In genomic region chr4:136551753-136552152, GRCh38 we compare ENCODE assay signal across 27 cellular contexts.
DNase-seq lines count a peak whose midpoint lies in the region; ATAC-seq and TF ChIP-seq lines count a peak whose summit lies in the region.
"Had no signal": no experiment of that assay in that cellular context is flagged by ENCODE, and none has a peak within 500 bp of the region (broad histone marks: within the 10 kb centered on the region; RNA-seq: fewer than 3 reads in every experiment).

No MANE protein-coding gene starts in this region.

- no peak for TF ChIP-seq RAD21 in SK-N-SH (IDR thresholded peaks at IDR 0.05; ENCODE audit: low read length)

- H3K4me2 ChIP-seq in SK-N-SH, result no peak overlapping the region
- H3K4me2 ChIP-seq: A549; BLaER1; BLaER1 treated with 17β-estradiol and CSF1 and Interleukin-3, amounts not matched to agents 10 nM and 100 nM had no signal

- no peaks in the 10 kb centered on the region for H3K27me3 ChIP-seq in SK-N-SH (ENCODE audit: insufficient read depth)
- H3K27me3 ChIP-seq: BE2C; BLaER1; BLaER1 treated with 17β-estradiol and CSF1 and Interleukin-3, amounts not matched to agents 10 nM and 100 nM had no signal

- H3K9me3 ChIP-seq in SK-N-SH, result no peaks in the 10 kb centered on the region
- H3K9me3 ChIP-seq: A549; BE2C; BLaER1; BLaER1 treated with 17β-estradiol and CSF1 and Interleukin-3, amounts not matched to agents 10 nM and 100 nM; Caco-2 had no signal

- H3K79me2 ChIP-seq in SK-N-SH (ENCODE audit: insufficient read depth), result no peaks in the 10 kb centered on the region

- CTCF ChIA-PET in SK-N-SH (lab: Yijun Ruan, JAX), result interaction anchor here (0.8 kb wide), 1 partner anchor 10 kb away, joined by 4 read pairs; no protein-coding TSS in a partner anchor

- H3K9me2 ChIP-seq in SK-N-SH, result no peaks in the 10 kb centered on the region

- ATAC-seq in SK-N-SH treated with all-trans-retinoic acid at 6 μM for 48 hours, result no peak
- ATAC-seq: A549; CD8-positive, alpha-beta T cell had no signal

- no peak overlapping the region for H3K9ac ChIP-seq in SK-N-SH
- H3K9ac ChIP-seq: BLaER1; BLaER1 treated with 17β-estradiol and CSF1 and Interleukin-3, amounts not matched to agents 10 nM and 100 nM had no signal

- no peak overlapping the region for H2AFZ ChIP-seq in SK-N-SH (ENCODE audit: low read depth)

- H3K27ac ChIP-seq in SK-N-SH (ENCODE audit: low read depth in 2 of 2, low read length in 1 of 2), result no peak overlapping the region
- H3K27ac ChIP-seq: 22Rv1; A549; BLaER1; BLaER1 treated with 17β-estradiol and CSF1 and Interleukin-3, amounts not matched to agents 10 nM and 100 nM; C4-2B had no signal

- WGBS in SK-N-SH (ENCODE audit: low lambda C conversion rate), result 25% methylated on average over 1 of the region's 1 CpG

- TF ChIP-seq EP300 in SK-N-SH (IDR thresholded peaks at IDR 0.05; ENCODE audit: borderline replicate concordance in 1 of 2, low read depth in 1 of 2, low read length in 1 of 2), result no peak

- no peak overlapping the region for H3K4me3 ChIP-seq in SK-N-SH (ENCODE audit: low read depth in 2 of 2, low read length in 1 of 2)
- H3K4me3 ChIP-seq: A549; BLaER1; BLaER1 treated with 17β-estradiol and CSF1 and Interleukin-3, amounts not matched to agents 10 nM and 100 nM had no signal

- POLR2A ChIA-PET in SK-N-SH (lab: Yijun Ruan, JAX), result no interaction called here

- H3K36me3 ChIP-seq in SK-N-SH (replicated peaks in 1 of 2; ENCODE audit: control insufficient read depth in 1 of 2, insufficient read depth in 2 of 2, low read length in 1 of 2), result no peaks in the 10 kb centered on the region
- H3K36me3 ChIP-seq: BE2C; BLaER1; BLaER1 treated with 17β-estradiol and CSF1 and Interleukin-3, amounts not matched to agents 10 nM and 100 nM had no signal

- no peaks in the 10 kb centered on the region for H4K20me1 ChIP-seq in SK-N-SH (ENCODE audit: insufficient read depth)
- H4K20me1 ChIP-seq: BLaER1; BLaER1 treated with 17β-estradiol and CSF1 and Interleukin-3, amounts not matched to agents 10 nM and 100 nM had no signal

- no peaks in the 10 kb centered on the region for H3K4me1 ChIP-seq in SK-N-SH (ENCODE audit: control insufficient read depth in 1 of 2, insufficient read depth in 2 of 2, low read depth in 1 of 2, low read length in 1 of 2)
- H3K4me1 ChIP-seq: A549, Caco-2 had no signal

- no peaks in the 10 kb centered on the region for H3F3A ChIP-seq in SK-N-SH (replicated peaks; ENCODE audit: insufficient read depth)

- no peak for TF ChIP-seq CTCF in SK-N-SH (IDR thresholded peaks at IDR 0.05)

- DNase-seq in SK-N-SH, result no peak
- DNase-seq: 8988T; ACHN; AML-193; BE2C; C1 segment of cervical spinal cord; Caco-2; Calu3; CD4-positive, alpha-beta memory T cell; CD4-positive, alpha-beta T cell; CD4-positive, CD25-positive, alpha-beta regulatory T cell; CD8-positive, alpha-beta memory T cell; CD8-positive, alpha-beta T cell; COR-L47; DMS 273 treated with DMSO at 0.1 percent for 48 hours; DMS153; DMS53; DMS79; DMS79 treated with DMSO at 0.1 percent for 48 hours; DND-41; EL had no signal

TF ChIP-seq in SK-N-SH treated with all-trans-retinoic acid at 6 μM for 48 hours, 23 proteins besides CTCF, POLR2A, EP300 and RAD21 (continues in another document):
- TF ChIP-seq RARB (CRISPR knock-in tag; IDR thresholded peaks at IDR 0.05) (no peak), ZFP30 (CRISPR knock-in tag; IDR thresholded peaks at IDR 0.05) (no peak), PPARA (CRISPR knock-in tag; IDR thresholded peaks at IDR 0.05; ENCODE audit: borderline replicate concordance) (no peak), SNAI2 (CRISPR knock-in tag; IDR thresholded peaks at IDR 0.05) (peak; percentile 82), CSRNP3 (CRISPR knock-in tag; IDR thresholded peaks at IDR 0.05) (0 out of 2 replicates have a peak, but pooled peaks have one; percentile 50), CSDC2 (CRISPR knock-in tag; IDR thresholded peaks at IDR 0.05) (no peak), ESRRG (CRISPR knock-in tag; IDR thresholded peaks at IDR 0.05) (peak; percentile 85), ZNF565 (CRISPR knock-in tag; conservative IDR thresholded peaks at IDR 0.05; ENCODE audit: low read depth) (no peak), PATZ1 (CRISPR knock-in tag; IDR thresholded peaks at IDR 0.05; ENCODE audit: borderline replicate concordance) (no peak), OSR1 (CRISPR knock-in tag; IDR thresholded peaks at IDR 0.05) (no peak), ZNF8 (CRISPR knock-in tag; IDR thresholded peaks at IDR 0.05) (no peak)

TF ChIP-seq in SK-N-SH, 30 proteins besides CTCF, POLR2A, EP300 and RAD21:
- TF ChIP-seq JUND (IDR thresholded peaks at IDR 0.05) (no peak), MAX (IDR thresholded peaks at IDR 0.05; ENCODE audit: low read depth) (no peak), YY1 (IDR thresholded peaks at IDR 0.05; ENCODE audit: low read depth) (no peak), TCF12 (IDR thresholded peaks at IDR 0.05) (no peak), GABPA (IDR thresholded peaks at IDR 0.05; ENCODE audit: low read depth) (no peak), MXI1 (IDR thresholded peaks at IDR 0.05; ENCODE audit: low read depth, low read length) (no peak), RXRA (IDR thresholded peaks at IDR 0.05; ENCODE audit: borderline replicate concordance, low read depth) (no peak), GATA2 (CRISPR knock-in tag; IDR thresholded peaks at IDR 0.05) (no peak), NRF1 (IDR thresholded peaks at IDR 0.05; ENCODE audit: low read depth, low read length) (no peak), RCOR1 (IDR thresholded peaks at IDR 0.05; ENCODE audit: low read length) (no peak), FOSL2 (IDR thresholded peaks at IDR 0.05; ENCODE audit: borderline replicate concordance, low read depth) (no peak), POLR2AphosphoS5 (IDR thresholded peaks at IDR 0.05; ENCODE audit: low read depth, low read length) (no peak), ELF1 (IDR thresholded peaks at IDR 0.05) (no peak), PBX3 (IDR thresholded peaks at IDR 0.05) (no peak), FOXM1 (IDR thresholded peaks at IDR 0.05; ENCODE audit: low read depth) (no peak), CHD2 (IDR thresholded peaks at IDR 0.05; ENCODE audit: low read length, partially characterized antibody) (no peak), RFX5 (IDR thresholded peaks at IDR 0.05; ENCODE audit: low read length) (no peak), SMC3 (IDR thresholded peaks at IDR 0.05; ENCODE audit: low read depth, low read length) (no peak), REST (IDR thresholded peaks at IDR 0.05; ENCODE audit: low read depth, low read length) (no peak), FOXJ3 (CRISPR knock-in tag; IDR thresholded peaks at IDR 0.05) (no peak)
